ENCODE assay signal across 17 cellular contexts in genomic region chr1:18998016-18998724, GRCh38. TPM values are rescaled to one million over a fixed set of nuclear protein-coding genes. Genes with fewer than 3 reads are reported as not detected.
A peak's percentile ranks its signal among the peaks of the same experiment; 100 is the strongest.
DNase-seq lines count a peak whose midpoint lies in the region; ATAC-seq and TF ChIP-seq lines count a peak whose summit lies in the region.
"Had no signal": no experiment of that assay in that cellular context is flagged by ENCODE, and none has a peak within 500 bp of the region (broad histone marks: within the 10 kb centered on the region; RNA-seq: fewer than 3 reads in every experiment).

No MANE protein-coding gene starts in this region.

- in situ Hi-C loops in gastrocnemius medialis (cut with MboI; ENCODE audit: low sequenced_read_pairs in 4 of 4), result no loop called here

- no peak overlapping the region for H3K4me3 ChIP-seq in HEK293 (ENCODE audit: low read depth, low read length)
- H3K4me3 ChIP-seq in esophagus squamous epithelium, result no peak overlapping the region
- H3K4me3 ChIP-seq in gastrocnemius medialis, result no peak overlapping the region
- H3K4me3 ChIP-seq in naive thymus-derived CD4-positive, alpha-beta T cell (ENCODE audit: low read length), result no peak overlapping the region
- H3K4me3 ChIP-seq: esophagus muscularis mucosa, hepatocyte had no signal

- intact Hi-C loops in esophagus squamous epithelium (cut with DNase I) (no loop called here), gastrocnemius medialis (cut with DNase I; ENCODE audit: low total_unique reads) (no loop called here)
- intact Hi-C loops in naive thymus-derived CD4-positive, alpha-beta T cell (cut with micrococcal nuclease), result no loop called here

- H3K27me3 Mint-ChIP-seq in naive thymus-derived CD4-positive, alpha-beta T cell, result peaks cover 0 to 6% (median 4%) of the 10 kb centered on the region in 5 donors

- 74 to 78% methylated on average over 9 of the region's 9 CpGs for WGBS in esophagus squamous epithelium, 2 donors

- TF ChIP-seq POLR2A in esophagus squamous epithelium (IDR thresholded peaks at IDR 0.05), result peak in 1 of 4 donors; percentile 7
- no peak for TF ChIP-seq POLR2A in gastrocnemius medialis (IDR thresholded peaks at IDR 0.05)

- ATAC-seq in gastrocnemius medialis (peak; percentile 84 to 89), GM21619 (IDR thresholded peaks at IDR 0.05; ENCODE audit: unreplicated experiment) (no peak), HG03108 (IDR thresholded peaks at IDR 0.05; ENCODE audit: unreplicated experiment) (no peak)
- no peak for ATAC-seq in naive thymus-derived CD4-positive, alpha-beta T cell
- ATAC-seq: naive thymus-derived CD8-positive, alpha-beta T cell had no signal

- H3K4me1 ChIP-seq in HEK293 (ENCODE audit: control insufficient read depth, insufficient read depth, low read length) (no peaks in the 10 kb centered on the region), esophagus squamous epithelium (peaks cover 7 to 30% (median 18%) of the 10 kb centered on the region in 3 donors), gastrocnemius medialis (peaks cover 3 to 6% of the 10 kb centered on the region in 2 donors)
- H3K4me1 ChIP-seq in naive thymus-derived CD4-positive, alpha-beta T cell (ENCODE audit: control insufficient read depth in 2 of 2, insufficient read depth in 2 of 2, low read length in 2 of 2), result no peaks in the 10 kb centered on the region

- H3K9me3 ChIP-seq in HEK293 (ENCODE audit: control insufficient read depth, insufficient read depth, low read depth, low read length) (no peaks in the 10 kb centered on the region), esophagus squamous epithelium (peaks cover 0 to 13% (median 0%) of the 10 kb centered on the region in 3 donors), gastrocnemius medialis (no peaks in the 10 kb centered on the region)
- peaks cover 0 to 19% (median 4%) of the 10 kb centered on the region in 3 experiments for H3K9me3 ChIP-seq in naive thymus-derived CD4-positive, alpha-beta T cell (ENCODE audit: control insufficient read depth in 2 of 3, low read length in 3 of 3)

- H3K27me3 ChIP-seq in esophagus squamous epithelium, result no peaks in the 10 kb centered on the region
- no peaks in the 10 kb centered on the region for H3K27me3 ChIP-seq in gastrocnemius medialis
- no peaks in the 10 kb centered on the region for H3K27me3 ChIP-seq in naive thymus-derived CD4-positive, alpha-beta T cell (ENCODE audit: control insufficient read depth in 2 of 2, insufficient read depth in 2 of 2, low read length in 2 of 2)
- H3K27me3 ChIP-seq: esophagus muscularis mucosa, hepatocyte had no signal

- DNase-seq in amniotic epithelial cell (ENCODE audit: low read depth) (peak; percentile 59), esophagus squamous epithelium (lab: John Stamatoyannopoulos, UW) (no peak), gastrocnemius medialis (peak in 1 of 2 donors; percentile 30), LoVo (ENCODE audit: low spot score) (no peak)
- DNase-seq in naive thymus-derived CD4-positive, alpha-beta T cell, result no peak
- DNase-seq: COR-L47; MM.1S; naive thymus-derived CD8-positive, alpha-beta T cell; NCI-H2081; stimulated activated CD4-positive, alpha-beta T cell treated with anti-CD3 and anti-CD28 coated beads, Interleukin-15, amount 100 ng/mL, for 24 hours; T-helper 2 cell had no signal

- H3K4me3 Mint-ChIP-seq in naive thymus-derived CD4-positive, alpha-beta T cell, result no peak overlapping the region
- H3K4me3 Mint-ChIP-seq: activated naive CD8-positive, alpha-beta T cell; naive thymus-derived CD8-positive, alpha-beta T cell had no signal

- peaks cover 0 to 16% (median 12%) of the 10 kb centered on the region in 5 donors for H3K36me3 Mint-ChIP-seq in naive thymus-derived CD4-positive, alpha-beta T cell

- H3K9me3 Mint-ChIP-seq in naive thymus-derived CD4-positive, alpha-beta T cell, result peaks cover 7 to 40% (median 18%) of the 10 kb centered on the region in 11 donors

- no peak overlapping the region for H3K27ac Mint-ChIP-seq in naive thymus-derived CD4-positive, alpha-beta T cell
- H3K27ac Mint-ChIP-seq: activated naive CD8-positive, alpha-beta T cell; naive thymus-derived CD8-positive, alpha-beta T cell had no signal

- TF ChIP-seq CTCF in HEK293 (tag by site-specific recombination; IDR thresholded peaks at IDR 0.05), result no peak
- TF ChIP-seq CTCF in esophagus squamous epithelium (IDR thresholded peaks at IDR 0.05), result no peak
- no peak for TF ChIP-seq CTCF in gastrocnemius medialis (IDR thresholded peaks at IDR 0.05 in 4 of 5, conservative IDR thresholded peaks at IDR 0.05 in 1 of 5)

- peaks cover 0 to 24% (median 5%) of the 10 kb centered on the region in 7 donors for H3K4me1 Mint-ChIP-seq in naive thymus-derived CD4-positive, alpha-beta T cell

- POLR2A ChIA-PET in HEK293 (lab: Yijun Ruan, JAX), result no interaction called here
- POLR2A ChIA-PET in naive thymus-derived CD4-positive, alpha-beta T cell (lab: Charles Lee), result no interaction called here

- H3K27ac ChIP-seq in HEK293 (ENCODE audit: extremely low read depth, low read depth, low read length) (no peak overlapping the region), esophagus squamous epithelium (peak overlapping the region; percentile 15 to 72 (median 63)), gastrocnemius medialis (no peak overlapping the region)
- H3K27ac ChIP-seq in naive thymus-derived CD4-positive, alpha-beta T cell (ENCODE audit: low read depth, low read length), result no peak overlapping the region
- H3K27ac ChIP-seq: hepatocyte had no signal

- H3K36me3 ChIP-seq in HEK293 (ENCODE audit: control insufficient read depth in 2 of 2, insufficient read depth in 1 of 2, low read length in 2 of 2), result no peaks in the 10 kb centered on the region
- no peaks in the 10 kb centered on the region for H3K36me3 ChIP-seq in esophagus squamous epithelium
- H3K36me3 ChIP-seq in gastrocnemius medialis, result no peaks in the 10 kb centered on the region
- H3K36me3 ChIP-seq in naive thymus-derived CD4-positive, alpha-beta T cell (ENCODE audit: control insufficient read depth in 2 of 3, insufficient read depth in 3 of 3, low read length in 3 of 3), result no peaks in the 10 kb centered on the region
- H3K36me3 ChIP-seq: esophagus muscularis mucosa had no signal

- CTCF ChIA-PET in HEK293 (lab: Yijun Ruan, JAX), result interaction anchor here (0.7 to 0.8 kb wide), 2 partner anchors 9 to 17 kb away, joined by 3 read pairs; no protein-coding TSS in a partner anchor
- CTCF ChIA-PET in naive thymus-derived CD4-positive, alpha-beta T cell (lab: Charles Lee), result no interaction called here

TF ChIP-seq in HEK293, 187 proteins besides CTCF, POLR2A, EP300 and RAD21:
- TF ChIP-seq HOXD13 (CRISPR knock-in tag; IDR thresholded peaks at IDR 0.05; ENCODE audit: borderline replicate concordance) (no peak), ZNF366 (tag by site-specific recombination; conservative IDR thresholded peaks at IDR 0.05) (0 out of 2 replicates have a peak, but pooled peaks have one; percentile 16)

RNA-seq across cellular contexts. Expression of gene IFFO2, which starts 41.7 kb away (rescaled TPM):
- total RNA-seq in esophagus squamous epithelium (10 to 100 TPM; 25.8 to 88.8 (median 52.7) TPM), gastrocnemius medialis (10 to 100 TPM in 1 of 4 donors, 1 to 10 TPM in 3; 2.1 to 16.3 (median 5.7) TPM)
- 10 to 100 TPM; 20.5 to 57.1 (median 28.2) TPM for total RNA-seq in naive thymus-derived CD4-positive, alpha-beta T cell
- 1 to 10 TPM; 1.1 to 2.7 TPM for polyA plus RNA-seq in naive thymus-derived CD4-positive, alpha-beta T cell

Comparison
In these comparisons a context has a peak if more than half of its experiments do, and no peak if none do; other contexts are left out.
1. H3K27ac ChIP-seq: peak in esophagus squamous epithelium (4 of 4); none in HEK293 (single experiment), gastrocnemius medialis (0 of 4) and naive thymus-derived CD4-positive, alpha-beta T cell (single experiment).
2. ATAC-seq: peak in gastrocnemius medialis (2 of 2); none in GM21619 (single experiment), naive thymus-derived CD4-positive, alpha-beta T cell (single experiment) and HG03108 (single experiment).